ENCODE assay signal across 12 cellular contexts in the genomic region with DNA sequence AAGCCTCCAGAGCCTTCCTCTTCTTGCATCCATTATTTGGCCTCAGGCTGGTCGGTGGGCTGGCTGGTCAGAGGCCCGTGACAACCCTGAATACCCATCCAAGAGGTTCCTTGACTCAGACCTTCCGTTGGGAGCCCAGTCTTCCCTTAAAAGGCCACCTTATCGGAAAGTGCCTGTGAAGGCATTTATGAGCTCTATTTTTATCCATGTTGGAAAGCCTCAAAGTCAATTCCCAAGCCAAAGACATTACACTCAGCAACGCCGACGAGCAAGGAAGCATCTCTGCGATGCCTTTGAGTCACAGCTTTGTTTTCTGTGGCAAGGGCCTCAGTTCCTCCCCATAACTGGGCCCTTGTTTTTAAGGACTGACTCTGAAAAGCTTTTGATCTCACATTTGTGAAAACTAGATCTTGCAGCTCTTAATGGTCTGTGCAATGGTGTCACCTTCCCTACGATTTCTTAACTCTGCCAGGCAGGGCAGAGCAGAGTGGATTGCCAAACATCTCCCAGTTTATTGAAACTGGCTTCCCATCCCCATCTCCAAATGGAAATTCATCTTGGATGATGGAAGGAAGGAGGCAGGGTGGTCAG. TPM values are rescaled to one million over a fixed set of nuclear protein-coding genes. Genes with fewer than 3 reads are reported as not detected.
DNase-seq lines count a peak whose midpoint lies in the region; ATAC-seq and TF ChIP-seq lines count a peak whose summit lies in the region.
"Had no signal": no experiment of that assay in that cellular context is flagged by ENCODE, and none has a peak within 500 bp of the region (broad histone marks: within the 10 kb centered on the region; RNA-seq: fewer than 3 reads in every experiment).

No MANE protein-coding gene starts in this region.

- in situ Hi-C loops in G401 (cut with HindIII; ENCODE audit: low sequenced_read_pairs) = no loop called here
- in situ Hi-C loops in gastrocnemius medialis (cut with MboI; ENCODE audit: low sequenced_read_pairs in 4 of 4) = loop anchor here in 3 of 4 donors (5.0 kb wide), 1 partner anchor 119 kb away; no protein-coding TSS in a partner anchor

- peak overlapping the region; percentile 48 to 79 (median 65) for H3K27ac ChIP-seq in gastrocnemius medialis

- H3K27me3 ChIP-seq in gastrocnemius medialis = no peaks in the 10 kb centered on the region

- intact Hi-C loops in left colon (cut with DNase I, micrococcal nuclease) = no loop called here
- intact Hi-C loops in gastrocnemius medialis (cut with DNase I; ENCODE audit: low total_unique reads) = no loop called here

- no peaks in the 10 kb centered on the region for H3K9me3 ChIP-seq in gastrocnemius medialis

- no peaks in the 10 kb centered on the region for H3K36me3 ChIP-seq in gastrocnemius medialis

- H3K4me3 ChIP-seq in gastrocnemius medialis = no peak overlapping the region
- H3K4me3 ChIP-seq: GM12878 had no signal

- TF ChIP-seq POLR2A in gastrocnemius medialis (IDR thresholded peaks at IDR 0.05) = no peak

- H3K4me1 ChIP-seq in gastrocnemius medialis = peaks cover 15 to 23% of the 10 kb centered on the region in 2 donors

- ATAC-seq in left colon (peak; percentile 26), gastrocnemius medialis (peak; percentile 66 to 84), HG03045 (IDR thresholded peaks at IDR 0.05; ENCODE audit: unreplicated experiment) (no peak), GM19467 (IDR thresholded peaks at IDR 0.05; ENCODE audit: unreplicated experiment) (no peak), HG02852 (IDR thresholded peaks at IDR 0.05; ENCODE audit: unreplicated experiment) (no peak)
- ATAC-seq: effector memory CD8-positive, alpha-beta T cell; GM12878 had no signal

- DNase-seq in G401 (ENCODE audit: low spot score) (peak; percentile 73), cerebellum (ENCODE audit: low spot score) (peak; percentile 35), left colon (peak in 1 of 2 donors; percentile 51), gastrocnemius medialis (no peak), hippocampal formation (lab: John Stamatoyannopoulos, UW) (no peak)
- DNase-seq: activated T-cell treated with anti-CD3 and anti-CD28 coated beads, Interleukin-2, amount 50 U/mL, for 1 hour; effector memory CD8-positive, alpha-beta T cell; NCI-H82 had no signal

- no peak for TF ChIP-seq CTCF in gastrocnemius medialis (IDR thresholded peaks at IDR 0.05 in 4 of 5, conservative IDR thresholded peaks at IDR 0.05 in 1 of 5)

RNA-seq across cellular contexts. Expression of a gene that starts 13.3 kb away (rescaled TPM):
- 158 and 200 TPM in 2 replicates for total RNA-seq in G401 (2014; rRNA removed; shearing (Covaris generic))
- total RNA-seq in cerebellum (80.2 TPM), left colon (10 to 100 TPM; 53.4 to 73.3 TPM), gastrocnemius medialis (10 to 100 TPM; 27.5 to 57.5 (median 53.5) TPM)

RNA-seq across cellular contexts. Expression of a gene that starts 16.6 kb away (rescaled TPM):
- total RNA-seq in G401 (2014; rRNA removed; shearing (Covaris generic)) = 65.5 and 66.2 TPM in 2 replicates
- 28.2 TPM for total RNA-seq in cerebellum
- 10 to 100 TPM; 43.1 to 55.0 TPM for total RNA-seq in left colon
- 10 to 100 TPM; 62.7 to 99.0 (median 84.5) TPM for total RNA-seq in gastrocnemius medialis

Comparison
In these comparisons a context has a peak if more than half of its experiments do, and no peak if none do; other contexts are left out.
1. DNase-seq: peak in G401 (single experiment) and cerebellum (single experiment); none in gastrocnemius medialis (0 of 2) and hippocampal formation (0 of 2).
2. ATAC-seq: peak in left colon (single experiment) and gastrocnemius medialis (2 of 2); none in HG03045 (single experiment), GM19467 (single experiment) and HG02852 (single experiment).